ENCODE assay signal across 31 cellular contexts in genomic region chr6:95159557-95159956, GRCh38.
"Had no signal": no experiment of that assay in that cellular context is flagged by ENCODE, and none has a peak within 500 bp of the region (broad histone marks: within the 10 kb centered on the region; RNA-seq: fewer than 3 reads in every experiment).

No MANE protein-coding gene starts in this region.

- DNase-seq: Karpas-422, Kasumi-1, MG63, MM.1S, MV-4-11, NCI-H1048, NCI-H1092, NCI-H1092 treated with DMSO at 0.1 percent for 48 hours, NCI-H1105, NCI-H1105 treated with DMSO at 0.1 percent for 48 hours, NCI-H1417, NCI-H1417 treated with DMSO at 0.1 percent for 48 hours, NCI-H1436, NCI-H1436 treated with DMSO at 0.1 percent for 48 hours, NCI-H1694, NCI-H1694 treated with DMSO at 0.1 percent for 48 hours, NCI-H187, NCI-H187 treated with DMSO at 0.1 percent for 48 hours, NCI-H1930, NCI-H2029, NCI-H2029 treated with DMSO at 0.1 percent for 48 hours, NCI-H2081, NCI-H2081 treated with DMSO at 0.1 percent for 48 hours, NCI-H2107, NCI-H2227 treated with DMSO at 0.1 percent for 48 hours, NCI-H226, NCI-H345, NCI-H510A, NCI-H510A treated with DMSO at 0.1 percent for 48 hours, NCI-H524, NCI-H524 treated with DMSO at 0.1 percent for 48 hours had no signal
